Comparison of ENCODE assay signal across 8 cellular contexts in the genomic region with DNA sequence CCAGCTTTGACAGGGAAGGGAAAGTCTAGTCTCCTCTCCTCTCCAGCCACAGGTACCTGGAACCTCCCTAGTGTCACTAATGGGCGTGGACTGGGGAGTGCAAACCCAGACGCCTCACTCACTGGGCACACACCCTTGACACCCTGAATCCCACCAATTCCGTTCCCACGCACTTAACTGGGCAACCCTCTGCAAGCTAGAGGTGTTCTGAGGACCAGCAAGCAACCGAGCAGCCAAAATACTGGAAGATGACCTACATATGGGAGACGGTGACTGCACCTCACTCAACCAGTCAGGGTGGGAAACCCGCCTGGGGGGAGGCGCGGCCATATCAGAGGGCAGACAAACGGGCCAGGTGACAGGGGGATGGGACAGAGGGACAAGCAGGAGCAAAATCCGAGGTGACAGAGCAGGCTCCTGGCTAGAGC. TPM values are rescaled to one million over a fixed set of nuclear protein-coding genes. Genes with fewer than 3 reads are reported as not detected.
DNase-seq lines count a peak whose midpoint lies in the region; ATAC-seq, FAIRE-seq and TF ChIP-seq lines count a peak whose summit lies in the region.

No MANE protein-coding gene starts in this region.

- H3K36me3 ChIP-seq in left ventricle myocardium inferior: no peaks in the 10 kb centered on the region
- H3K36me3 ChIP-seq in GM12878 (ENCODE audit: control insufficient read depth in 2 of 2, insufficient read depth in 2 of 2, low read length in 1 of 2): peaks cover 0 to 6% of the 10 kb centered on the region in 2 experiments; a peak in 2 of 4 replicates
- H3K36me3 ChIP-seq in lung (ENCODE audit: control insufficient read depth in 2 of 2, insufficient read depth in 2 of 2, low read length in 2 of 2): peaks cover 0 to 10% of the 10 kb centered on the region in 2 donors
- peaks cover 0 to 13% (median 5%) of the 10 kb centered on the region in 4 donors for H3K36me3 ChIP-seq in upper lobe of left lung

- H3K27me3 ChIP-seq in left ventricle myocardium inferior (ENCODE audit: low read depth) (no peaks in the 10 kb centered on the region), GM12878 (replicated peaks in 1 of 2; ENCODE audit: control insufficient read depth in 2 of 2, insufficient read depth in 2 of 2, low read length in 1 of 2) (no peaks in the 10 kb centered on the region), lung (ENCODE audit: control insufficient read depth, insufficient read depth) (no peaks in the 10 kb centered on the region), upper lobe of left lung (no peaks in the 10 kb centered on the region)

- RAD21 ChIA-PET in GM12878 (lab: Charles Lee; ENCODE audit: unreplicated experiment): interaction anchor here (0.5 to 1.5 kb wide), 2 partner anchors 11 to 20 kb away, joined by 4 to 7 read pairs; no protein-coding TSS in a partner anchor

- TF ChIP-seq POLR2A in GM12878 (IDR thresholded peaks at IDR 0.05; ENCODE audit: low read depth, low read length) (no peak), upper lobe of left lung (IDR thresholded peaks at IDR 0.05) (no peak)

- no peak overlapping the region for H2AFZ ChIP-seq in GM12878 (ENCODE audit: control insufficient read depth, low read depth, low read length)

- BruUV-seq in GM12878 (replicated peaks; lab: Mats Ljungman, UMichigan): no TSS peak

- peak overlapping the region; percentile 86 for H3K4me2 ChIP-seq in GM12878 (ENCODE audit: control insufficient read depth, insufficient read depth)

- TF ChIP-seq EP300 in GM12878 (IDR thresholded peaks at IDR 0.05; ENCODE audit: borderline replicate concordance in 1 of 2, control insufficient read depth in 1 of 2, low read depth in 2 of 2, low read length in 2 of 2) (no peak), upper lobe of left lung (IDR thresholded peaks at IDR 0.05) (no peak)

- FAIRE-seq in GM12878 (lab: Jason Lieb, UNC): no peak

- POLR2A ChIA-PET in GM12878 (lab: Charles Lee): interaction anchor here (0.8 to 2.7 kb wide), 4 partner anchors 9 to 22 kb away, joined by 3 to 9 read pairs (median 4); no protein-coding TSS in a partner anchor

- ATAC-seq in left cardiac atrium: no peak
- ATAC-seq in GM12878: peak; percentile 51
- no peak for ATAC-seq in lung (ENCODE audit: insufficient read depth, low FRiP score)
- ATAC-seq in upper lobe of left lung (ENCODE audit: low FRiP score in 2 of 2): no peak
- no peak for ATAC-seq in GM21576 (IDR thresholded peaks at IDR 0.05; ENCODE audit: unreplicated experiment)
- ATAC-seq in GM21825 (IDR thresholded peaks at IDR 0.05; ENCODE audit: unreplicated experiment): no peak

- peak overlapping the region; percentile 96 for H3K9ac ChIP-seq in GM12878 (ENCODE audit: control insufficient read depth, insufficient read depth, low read length)

- H3K4me1 ChIP-seq in left ventricle myocardium inferior: peaks cover 59% of the 10 kb centered on the region
- peaks cover 21% of the 10 kb centered on the region for H3K4me1 ChIP-seq in GM12878 (ENCODE audit: control insufficient read depth, insufficient read depth, low read length)
- peaks cover 0 to 32% of the 10 kb centered on the region in 2 donors for H3K4me1 ChIP-seq in lung (ENCODE audit: control insufficient read depth in 2 of 2, insufficient read depth in 2 of 2, low read length in 2 of 2)
- H3K4me1 ChIP-seq in upper lobe of left lung: peaks cover 35 to 56% (median 45%) of the 10 kb centered on the region in 4 donors

- intact Hi-C loops in left ventricle myocardium inferior (cut with micrococcal nuclease) (no loop called here), left cardiac atrium (cut with DNase I) (no loop called here), GM12878 (cut with micrococcal nuclease; ENCODE audit: unreplicated experiment) (no loop called here)

- SMC1A ChIA-PET in GM12878 (lab: Charles Lee; ENCODE audit: uncharacterized antibody, unreplicated experiment): interaction anchor here (2.0 kb wide), 1 partner anchor 20 kb away, joined by 6 read pairs; no protein-coding TSS in a partner anchor

- H4K20me1 ChIP-seq in GM12878 (ENCODE audit: control insufficient read depth, insufficient read depth): peaks cover 9% of the 10 kb centered on the region; the same call in 1 of the 2 replicates

- H3K9me3 ChIP-seq in left ventricle myocardium inferior (replicated peaks): no peaks in the 10 kb centered on the region
- H3K9me3 ChIP-seq in GM12878 (replicated peaks; ENCODE audit: control insufficient read depth, insufficient read depth, low read length): no peaks in the 10 kb centered on the region
- H3K9me3 ChIP-seq in lung (ENCODE audit: control insufficient read depth in 2 of 2, insufficient read depth in 1 of 2, low read length in 1 of 2): no peaks in the 10 kb centered on the region
- no peaks in the 10 kb centered on the region for H3K9me3 ChIP-seq in upper lobe of left lung

- no peak for TF ChIP-seq RAD21 in GM12878 (IDR thresholded peaks at IDR 0.05; ENCODE audit: insufficient read depth, low read depth, low read length)

- in situ Hi-C loops in GM12878 (cut with MboI): no loop called here

- 0% methylated on average over 10 of the region's 11 CpGs for WGBS in GM12878 (ENCODE audit: insufficient coverage, insufficient replicate concordance, low lambda C conversion rate, missing lambda C conversion rate)
- 4 to 10% methylated on average over 11 of the region's 11 CpGs for WGBS in lung, 2 donors
- WGBS in upper lobe of left lung, 2 donors: 2% methylated on average over 11 of the region's 11 CpGs

- no peak for DNase-seq in left ventricle myocardium inferior
- no peak for DNase-seq in left cardiac atrium
- no peak for DNase-seq in GM12878 (ENCODE audit: low read depth, low spot score)
- no peak for DNase-seq in lung (ENCODE audit: low spot score)
- no peak for DNase-seq in upper lobe of left lung
- no peak for DNase-seq in kidney glomerular epithelial cell (lab: John Stamatoyannopoulos, UW)

- CTCF ChIA-PET in GM12878 (lab: Yijun Ruan, JAX): interaction anchor here (2.3 to 2.4 kb wide), 2 partner anchors 13 to 20 kb away, joined by 5 to 7 read pairs; no protein-coding TSS in a partner anchor

- peaks cover 34% of the 10 kb centered on the region for H3K79me2 ChIP-seq in GM12878 (ENCODE audit: control insufficient read depth, insufficient read depth, low read length)

- H3K27ac ChIP-seq in left ventricle myocardium inferior (replicated peaks) (peak overlapping the region; percentile 90), GM12878 (ENCODE audit: control insufficient read depth, insufficient read depth) (peak overlapping the region; percentile 82), lung (ENCODE audit: low read depth in 1 of 2, low read length in 1 of 2) (peak overlapping the region; percentile 91 to 96), upper lobe of left lung (peak overlapping the region; percentile 84 to 94 (median 94))

- peak overlapping the region; percentile 85 for H3K4me3 ChIP-seq in left ventricle myocardium inferior
- H3K4me3 ChIP-seq in GM12878: peak overlapping the region; percentile 99
- H3K4me3 ChIP-seq in lung: peak overlapping the region; percentile 96
- peak overlapping the region; percentile 71 to 99 (median 97) for H3K4me3 ChIP-seq in upper lobe of left lung

- TF ChIP-seq CTCF in left ventricle myocardium inferior (IDR thresholded peaks at IDR 0.05; ENCODE audit: borderline replicate concordance): no peak
- TF ChIP-seq CTCF in GM12878 (IDR thresholded peaks at IDR 0.05 in 2 of 3, conservative IDR thresholded peaks at IDR 0.05 in 1 of 3; ENCODE audit: control insufficient read depth in 2 of 3, extremely low read depth in 1 of 3, insufficient read depth in 1 of 3, low read depth in 3 of 3, low read length in 3 of 3): no peak
- TF ChIP-seq CTCF in lung (IDR thresholded peaks at IDR 0.05; ENCODE audit: control extremely low read depth, extremely low read depth): no peak
- TF ChIP-seq CTCF in upper lobe of left lung (IDR thresholded peaks at IDR 0.05): no peak

RNA-seq across cellular contexts. Expression of a gene that starts 1.0 kb away (rescaled TPM):
- total RNA-seq in left ventricle myocardium inferior (55.6 TPM), left cardiac atrium (10 to 100 TPM; 60.8 to 66.1 TPM), GM12878 (2014; rRNA removed) (109 and 126 TPM in 2 replicates), GM12878 (2014; rRNA removed; fragmentation: Illumina TruSeq; extraction: Trizol) (5.6 and 7.0 TPM in 2 replicates), GM12878 (2021) (72.6 and 77.6 TPM in 2 replicates), lung (10 to 100 TPM; 68.8 to 84.9 TPM), upper lobe of left lung (100 to 1,000 TPM in 4 of 6 donors, 10 to 100 TPM in 2; 63.4 to 143 (median 108) TPM)
- total RNA-seq in GM12878 (2013; cell fraction: nucleolus; rRNA removed): 25.8 and 29.5 TPM in 2 replicates
- 8.6 TPM for polyA plus RNA-seq in GM12878 (2011; ENCODE audit: low read depth)
- polyA plus RNA-seq in GM12878 (2011; rRNA removed) (7.7 and 25.3 TPM in 2 replicates), GM12878 (2014; fragmentation: Illumina TruSeq; extraction: Trizol) (0.87 and 2.5 TPM in 2 replicates), GM12878 (2014; fragmentation: Nextera tagmentation; extraction: Ambion mirVana) (under 1 TPM in 1 of 2 experiments, not detected in 1; 0.13 TPM), GM12878 (2014; rRNA removed) (84.5 and 105 TPM in 2 replicates), GM12878 (2016; fragmentation: Nextera tagmentation; extraction: Ambion mirVana) (10 to 100 TPM; 28.8 to 45.7 TPM), lung (100 to 1,000 TPM in 1 of 2 donors, 10 to 100 TPM in 1; 97.0 to 110 TPM)
- polyA plus RNA-seq in GM12878 (2011; cell fraction: cytosol; rRNA removed): 45.6 and 92.1 TPM in 2 replicates
- 158 and 188 TPM in 2 replicates for polyA plus RNA-seq in GM12878 (2011; cell fraction: nucleus; rRNA removed)
- polyA plus RNA-seq in GM12878 (2012): 36.2 and 44.0 TPM in 2 replicates
- polyA minus RNA-seq in GM12878 (2011; rRNA and poly(A)+ RNA removed): 22.4 and 32.0 TPM in 2 replicates
- 21.4 and 26.9 TPM in 2 replicates for polyA minus RNA-seq in GM12878 (2011; cell fraction: cytosol; rRNA and poly(A)+ RNA removed)
- polyA minus RNA-seq in GM12878 (2011; cell fraction: nucleus; rRNA and poly(A)+ RNA removed): 13.5 and 18.1 TPM in 2 replicates

RNA-seq across cellular contexts. Expression of a gene that starts 20.9 kb away (rescaled TPM):
- total RNA-seq in left ventricle myocardium inferior: 1.8 TPM
- total RNA-seq in left cardiac atrium: 1 to 10 TPM; 2.3 to 3.0 TPM
- 26.1 and 30.8 TPM in 2 replicates for total RNA-seq in GM12878 (2013; cell fraction: nucleolus; rRNA removed)
- 3.8 and 5.6 TPM in 2 replicates for total RNA-seq in GM12878 (2014; rRNA removed)
- total RNA-seq in GM12878 (2014; rRNA removed; fragmentation: Illumina TruSeq; extraction: Trizol): 0.27 TPM in 1 of 2 replicates, not detected in the other
- 11.6 and 11.8 TPM in 2 replicates for total RNA-seq in GM12878 (2021)
- 0.54 TPM for polyA plus RNA-seq in GM12878 (2011; ENCODE audit: low read depth)
- 0.13 and 0.46 TPM in 2 replicates for polyA plus RNA-seq in GM12878 (2011; rRNA removed)
- polyA plus RNA-seq in GM12878 (2011; cell fraction: cytosol; rRNA removed): 1.1 and 2.1 TPM in 2 replicates
- polyA plus RNA-seq in GM12878 (2011; cell fraction: nucleus; rRNA removed): 5.4 and 12.3 TPM in 2 replicates
- 3.0 and 3.7 TPM in 2 replicates for polyA plus RNA-seq in GM12878 (2012)
- not detected in 2 replicates for polyA plus RNA-seq in GM12878 (2014; fragmentation: Illumina TruSeq; extraction: Trizol)
- not detected for polyA plus RNA-seq in GM12878 (2014; fragmentation: Nextera tagmentation; extraction: Ambion mirVana)
- 11.0 and 13.2 TPM in 2 replicates for polyA plus RNA-seq in GM12878 (2014; rRNA removed)
- polyA plus RNA-seq in GM12878 (2016; fragmentation: Nextera tagmentation; extraction: Ambion mirVana): 1 to 10 TPM; 7.7 to 8.9 TPM
- 0.62 TPM in 1 of 2 replicates, not detected in the other for polyA minus RNA-seq in GM12878 (2011; rRNA and poly(A)+ RNA removed)
- 1.1 and 1.5 TPM in 2 replicates for polyA minus RNA-seq in GM12878 (2011; cell fraction: cytosol; rRNA and poly(A)+ RNA removed)
- 1.9 and 4.9 TPM in 2 replicates for polyA minus RNA-seq in GM12878 (2011; cell fraction: nucleus; rRNA and poly(A)+ RNA removed)
- total RNA-seq in lung: 10 to 100 TPM in 1 of 2 donors, 1 to 10 TPM in 1; 4.0 to 11.9 TPM
- polyA plus RNA-seq in lung: 1 to 10 TPM; 6.4 to 7.2 TPM
- 10 to 100 TPM in 4 of 6 donors, 1 to 10 TPM in 2; 6.1 to 25.1 (median 12.0) TPM for total RNA-seq in upper lobe of left lung

RNA-seq across cellular contexts. Expression of a gene that starts 20.9 kb away (rescaled TPM):
- total RNA-seq in left ventricle myocardium inferior: 16.2 TPM
- total RNA-seq in left cardiac atrium: 10 to 100 TPM; 21.4 to 22.8 TPM
- total RNA-seq in GM12878 (2013; cell fraction: nucleolus; rRNA removed): 42.9 and 44.9 TPM in 2 replicates
- total RNA-seq in GM12878 (2014; rRNA removed): 16.9 and 19.3 TPM in 2 replicates
- 6.5 and 7.0 TPM in 2 replicates for total RNA-seq in GM12878 (2014; rRNA removed; fragmentation: Illumina TruSeq; extraction: Trizol)
- 34.7 and 38.7 TPM in 2 replicates for total RNA-seq in GM12878 (2021)
- 8.1 TPM for polyA plus RNA-seq in GM12878 (2011; ENCODE audit: low read depth)
- polyA plus RNA-seq in GM12878 (2011; rRNA removed): 2.7 and 5.6 TPM in 2 replicates
- polyA plus RNA-seq in GM12878 (2011; cell fraction: cytosol; rRNA removed): 6.9 and 10.0 TPM in 2 replicates
- 28.6 and 39.7 TPM in 2 replicates for polyA plus RNA-seq in GM12878 (2011; cell fraction: nucleus; rRNA removed)
- polyA plus RNA-seq in GM12878 (2012): 21.9 and 26.7 TPM in 2 replicates
- polyA plus RNA-seq in GM12878 (2014; fragmentation: Illumina TruSeq; extraction: Trizol): 5.1 and 8.7 TPM in 2 replicates
- 1 to 10 TPM in 1 of 2 experiments, under 1 TPM in 1; 0.63 to 2.3 TPM for polyA plus RNA-seq in GM12878 (2014; fragmentation: Nextera tagmentation; extraction: Ambion mirVana)
- 24.4 and 33.2 TPM in 2 replicates for polyA plus RNA-seq in GM12878 (2014; rRNA removed)
- polyA plus RNA-seq in GM12878 (2016; fragmentation: Nextera tagmentation; extraction: Ambion mirVana): 10 to 100 TPM; 33.8 to 34.4 TPM
- polyA minus RNA-seq in GM12878 (2011; rRNA and poly(A)+ RNA removed): 3.1 and 15.0 TPM in 2 replicates
- polyA minus RNA-seq in GM12878 (2011; cell fraction: cytosol; rRNA and poly(A)+ RNA removed): 7.0 and 10.7 TPM in 2 replicates
- 9.1 and 17.2 TPM in 2 replicates for polyA minus RNA-seq in GM12878 (2011; cell fraction: nucleus; rRNA and poly(A)+ RNA removed)
- 10 to 100 TPM; 63.4 to 86.6 TPM for total RNA-seq in lung
- 10 to 100 TPM; 45.7 to 49.1 TPM for polyA plus RNA-seq in lung
- 100 to 1,000 TPM in 1 of 6 donors, 10 to 100 TPM in 5; 52.0 to 117 (median 75.3) TPM for total RNA-seq in upper lobe of left lung

RNA-seq across cellular contexts. Expression of a gene that starts 20.9 kb away (rescaled TPM):
- 6.4 TPM for total RNA-seq in left ventricle myocardium inferior
- 10 to 100 TPM in 1 of 2 donors, 1 to 10 TPM in 1; 9.9 to 12.9 TPM for total RNA-seq in left cardiac atrium
- total RNA-seq in GM12878 (2013; cell fraction: nucleolus; rRNA removed): 4.1 and 5.1 TPM in 2 replicates
- total RNA-seq in GM12878 (2014; rRNA removed): 5.4 and 6.2 TPM in 2 replicates
- 2.2 and 2.6 TPM in 2 replicates for total RNA-seq in GM12878 (2014; rRNA removed; fragmentation: Illumina TruSeq; extraction: Trizol)
- total RNA-seq in GM12878 (2021): 37.6 and 41.2 TPM in 2 replicates
- polyA plus RNA-seq in GM12878 (2011; ENCODE audit: low read depth): 2.1 TPM
- polyA plus RNA-seq in GM12878 (2011; rRNA removed): 0.89 and 1.6 TPM in 2 replicates
- polyA plus RNA-seq in GM12878 (2011; cell fraction: cytosol; rRNA removed): 4.1 and 7.5 TPM in 2 replicates
- 11.3 and 26.9 TPM in 2 replicates for polyA plus RNA-seq in GM12878 (2011; cell fraction: nucleus; rRNA removed)
- 9.1 and 13.8 TPM in 2 replicates for polyA plus RNA-seq in GM12878 (2012)
- polyA plus RNA-seq in GM12878 (2014; fragmentation: Illumina TruSeq; extraction: Trizol): 0.57 and 2.6 TPM in 2 replicates
- polyA plus RNA-seq in GM12878 (2014; fragmentation: Nextera tagmentation; extraction: Ambion mirVana): under 1 TPM; 0.03 to 0.24 TPM
- 13.4 and 13.7 TPM in 2 replicates for polyA plus RNA-seq in GM12878 (2014; rRNA removed)
- 1 to 10 TPM; 2.1 to 2.5 TPM for polyA plus RNA-seq in GM12878 (2016; fragmentation: Nextera tagmentation; extraction: Ambion mirVana)
- polyA minus RNA-seq in GM12878 (2011; rRNA and poly(A)+ RNA removed): 0.59 and 1.9 TPM in 2 replicates
- polyA minus RNA-seq in GM12878 (2011; cell fraction: cytosol; rRNA and poly(A)+ RNA removed): 4.9 and 7.4 TPM in 2 replicates
- polyA minus RNA-seq in GM12878 (2011; cell fraction: nucleus; rRNA and poly(A)+ RNA removed): 1.5 and 6.3 TPM in 2 replicates
- total RNA-seq in lung: 10 to 100 TPM in 1 of 2 donors, 1 to 10 TPM in 1; 3.3 to 25.6 TPM
- 10 to 100 TPM; 13.8 to 17.8 TPM for polyA plus RNA-seq in lung
- total RNA-seq in upper lobe of left lung: 10 to 100 TPM in 4 of 6 donors, 1 to 10 TPM in 2; 6.9 to 39.9 (median 16.4) TPM

RNA-seq across cellular contexts. Expression of a gene that starts 36.0 kb away (rescaled TPM):
- total RNA-seq in left ventricle myocardium inferior (17.7 TPM), left cardiac atrium (10 to 100 TPM; 14.8 to 22.3 TPM), GM12878 (2014; rRNA removed) (5.2 and 11.7 TPM in 2 replicates), GM12878 (2014; rRNA removed; fragmentation: Illumina TruSeq; extraction: Trizol) (6.4 and 8.5 TPM in 2 replicates), GM12878 (2021) (38.1 and 45.2 TPM in 2 replicates), lung (10 to 100 TPM; 15.6 to 40.3 TPM), upper lobe of left lung (100 to 1,000 TPM in 1 of 6 donors, 10 to 100 TPM in 5; 17.0 to 106 (median 38.8) TPM)
- total RNA-seq in GM12878 (2013; cell fraction: nucleolus; rRNA removed): 47.1 and 50.6 TPM in 2 replicates
- 8.9 TPM for polyA plus RNA-seq in GM12878 (2011; ENCODE audit: low read depth)
- polyA plus RNA-seq in GM12878 (2011; rRNA removed) (2.7 and 9.5 TPM in 2 replicates), GM12878 (2014; fragmentation: Illumina TruSeq; extraction: Trizol) (4.0 and 8.2 TPM in 2 replicates), GM12878 (2014; fragmentation: Nextera tagmentation; extraction: Ambion mirVana) (under 1 TPM; 0.03 to 0.64 TPM), GM12878 (2014; rRNA removed) (31.3 and 38.2 TPM in 2 replicates), GM12878 (2016; fragmentation: Nextera tagmentation; extraction: Ambion mirVana) (1 to 10 TPM; 3.7 to 8.4 TPM), lung (10 to 100 TPM; 22.3 to 32.0 TPM)
- polyA plus RNA-seq in GM12878 (2011; cell fraction: cytosol; rRNA removed): 16.1 and 17.2 TPM in 2 replicates
- polyA plus RNA-seq in GM12878 (2011; cell fraction: nucleus; rRNA removed): 52.3 and 81.1 TPM in 2 replicates
- polyA plus RNA-seq in GM12878 (2012): 23.8 and 34.3 TPM in 2 replicates
- polyA minus RNA-seq in GM12878 (2011; rRNA and poly(A)+ RNA removed): 9.6 and 10.0 TPM in 2 replicates
- 10.0 and 14.4 TPM in 2 replicates for polyA minus RNA-seq in GM12878 (2011; cell fraction: cytosol; rRNA and poly(A)+ RNA removed)
- 7.4 and 15.0 TPM in 2 replicates for polyA minus RNA-seq in GM12878 (2011; cell fraction: nucleus; rRNA and poly(A)+ RNA removed)
